Comparison of ENCODE assay signal across 15 cellular contexts in the genomic region with DNA sequence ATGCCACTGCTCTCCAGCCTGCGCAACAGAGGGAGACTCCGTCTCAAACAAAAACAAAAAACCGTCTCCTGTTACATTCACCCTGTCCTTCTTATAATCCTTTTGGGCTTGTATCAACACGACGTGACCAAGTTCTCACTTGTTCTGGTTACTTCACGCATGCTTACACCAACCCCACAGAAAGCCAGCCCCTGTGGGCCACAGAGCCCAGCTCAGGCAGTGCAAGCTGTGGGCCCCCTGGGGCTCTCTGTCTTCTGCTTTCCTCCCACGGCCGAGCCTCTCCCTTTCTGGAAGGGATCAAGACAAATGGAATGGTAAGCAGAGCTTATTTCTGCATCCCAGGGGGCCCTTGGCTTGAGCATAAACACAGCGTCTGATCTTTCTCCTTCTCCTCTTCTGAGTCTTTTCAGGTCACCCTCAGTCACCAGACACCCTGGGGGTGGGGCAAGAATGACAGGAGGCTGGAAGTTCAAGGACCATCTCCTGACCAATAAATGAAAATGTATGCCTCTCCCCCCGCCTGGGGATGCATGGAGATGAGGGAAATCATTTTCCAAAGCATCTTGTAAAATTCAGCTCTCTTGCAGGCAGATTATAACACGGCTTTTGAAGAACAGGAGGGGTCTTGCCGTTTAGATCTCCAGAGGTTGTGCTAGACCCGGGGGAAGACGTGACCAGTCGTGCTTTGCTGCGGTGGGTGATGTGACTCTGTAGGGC. TPM values are rescaled to one million over a fixed set of nuclear protein-coding genes. Genes with fewer than 3 reads are reported as not detected.
DNase-seq lines count a peak whose midpoint lies in the region; ATAC-seq and TF ChIP-seq lines count a peak whose summit lies in the region.
"Had no signal": no experiment of that assay in that cellular context is flagged by ENCODE, and none has a peak within 500 bp of the region (broad histone marks: within the 10 kb centered on the region; RNA-seq: fewer than 3 reads in every experiment).

No MANE protein-coding gene starts in this region.

- H3K27me3 Mint-ChIP-seq in natural killer cell (ENCODE audit: low read depth in 2 of 2): peaks cover 25 to 38% of the 10 kb centered on the region in 2 donors

- no peak overlapping the region for H3K27ac ChIP-seq in brain microvascular endothelial cell
- H3K27ac ChIP-seq: skin epidermis, thyroid gland had no signal

- ATAC-seq in Right ventricle myocardium superior (ENCODE audit: poor library complexity) (peak; percentile 31), left cardiac atrium (no peak), GM21381 (IDR thresholded peaks at IDR 0.05; ENCODE audit: unreplicated experiment) (no peak), HG03095 (IDR thresholded peaks at IDR 0.05; ENCODE audit: unreplicated experiment) (no peak), natural killer cell (no peak)
- ATAC-seq: naive thymus-derived CD4-positive, alpha-beta T cell had no signal

- H3K36me3 ChIP-seq in brain microvascular endothelial cell (replicated peaks): no peaks in the 10 kb centered on the region
- H3K36me3 ChIP-seq: thyroid gland had no signal

- no peak for TF ChIP-seq CTCF in brain microvascular endothelial cell (IDR thresholded peaks at IDR 0.05; ENCODE audit: low read depth, low read length, missing control alignments)
- TF ChIP-seq CTCF in natural killer cell (IDR thresholded peaks at IDR 0.05): no peak

- no peak overlapping the region for H3K4me3 ChIP-seq in brain microvascular endothelial cell (ENCODE audit: low read depth, low read length)
- H3K4me3 ChIP-seq: skin epidermis, thyroid gland had no signal

- H3K4me3 Mint-ChIP-seq in natural killer cell: no peak overlapping the region
- H3K4me3 Mint-ChIP-seq: activated CD4-positive, alpha-beta memory T cell treated with anti-CD3 and anti-CD28 coated beads, Interleukin-2, amount 10 ng/mL, durations not matched to agents 7 days and 5 days; naive thymus-derived CD4-positive, alpha-beta T cell had no signal

- H3K27me3 ChIP-seq in brain microvascular endothelial cell (replicated peaks): peaks cover 3% of the 10 kb centered on the region
- H3K27me3 ChIP-seq: thyroid gland had no signal

- H3K9me3 Mint-ChIP-seq in natural killer cell: no peaks in the 10 kb centered on the region
- H3K9me3 Mint-ChIP-seq: activated CD4-positive, alpha-beta memory T cell treated with anti-CD3 and anti-CD28 coated beads, Interleukin-2, amount 10 ng/mL, durations not matched to agents 7 days and 5 days had no signal

- intact Hi-C loops in Right ventricle myocardium superior (cut with DNase I): no loop called here
- intact Hi-C loops in left cardiac atrium (cut with DNase I): no loop called here
- intact Hi-C loops in natural killer cell (cut with micrococcal nuclease): no loop called here

- no peaks in the 10 kb centered on the region for H3K36me3 Mint-ChIP-seq in natural killer cell
- H3K36me3 Mint-ChIP-seq: naive thymus-derived CD4-positive, alpha-beta T cell had no signal

- no peaks in the 10 kb centered on the region for H3K4me1 Mint-ChIP-seq in natural killer cell
- H3K4me1 Mint-ChIP-seq: activated CD4-positive, alpha-beta memory T cell treated with anti-CD3 and anti-CD28 coated beads, Interleukin-2, amount 10 ng/mL, durations not matched to agents 7 days and 5 days; naive thymus-derived CD4-positive, alpha-beta T cell had no signal

- no peak overlapping the region for H3K27ac Mint-ChIP-seq in natural killer cell
- H3K27ac Mint-ChIP-seq: activated CD4-positive, alpha-beta memory T cell treated with anti-CD3 and anti-CD28 coated beads, Interleukin-2, amount 10 ng/mL, durations not matched to agents 7 days and 5 days; naive thymus-derived CD4-positive, alpha-beta T cell had no signal

- in situ Hi-C loops in brain microvascular endothelial cell (cut with HindIII; ENCODE audit: low pct_ligation_motif_present, low sequenced_read_pairs): no loop called here

- DNase-seq in Right ventricle myocardium superior (no peak), left cardiac atrium (no peak), brain microvascular endothelial cell (peak; percentile 12), left kidney (ENCODE audit: low read depth, low spot score) (peak; percentile 73), RPMI8226 (no peak), natural killer cell (no peak)
- DNase-seq: activated CD4-positive, alpha-beta memory T cell treated with anti-CD3 and anti-CD28 coated beads, Interleukin-2, amount 10 ng/mL, durations not matched to agents 7 days and 5 days; activated gamma-delta T cell treated with Interleukin-2 at 50 U/mL for 16 hours; Calu3; naive thymus-derived CD4-positive, alpha-beta T cell; NCI-H510A; thyroid gland had no signal

RNA-seq across cellular contexts. Expression of gene TRIM56, which starts 19.0 kb away (rescaled TPM):
- total RNA-seq in Right ventricle myocardium superior (16.7 TPM), left cardiac atrium (10 to 100 TPM; 20.7 to 22.4 TPM), natural killer cell (10 to 100 TPM; 53.6 to 75.8 (median 63.9) TPM)

RNA-seq across cellular contexts. Expression of gene MUC17, which starts 46.4 kb away (rescaled TPM):
- total RNA-seq in Right ventricle myocardium superior (not detected), left cardiac atrium (not detected), natural killer cell (not detected)
- total RNA-seq: activated CD4-positive, alpha-beta memory T cell treated with anti-CD3 and anti-CD28 coated beads, Interleukin-2, amount 10 ng/mL, durations not matched to agents 7 days and 5 days; Calu3; naive thymus-derived CD4-positive, alpha-beta T cell; thyroid gland had no signal

Comparison
In these comparisons a context has a peak if more than half of its experiments do, and no peak if none do; other contexts are left out.
1. DNase-seq: peak in brain microvascular endothelial cell (single experiment) and left kidney (single experiment); none in Right ventricle myocardium superior (single experiment), left cardiac atrium (single experiment), RPMI8226 (single experiment) and natural killer cell (single experiment).